Comparison of ENCODE assay signal across 8 cellular contexts in genomic region chr1:151059342-151060240, GRCh38. TPM values are rescaled to one million over a fixed set of nuclear protein-coding genes. Genes with fewer than 3 reads are reported as not detected.
DNase-seq lines count a peak whose midpoint lies in the region; ATAC-seq and TF ChIP-seq lines count a peak whose summit lies in the region.

CDC42SE1 (minus strand) TSS chr1:151059622; CDS start chr1:151055730, 3,892 bp downstream.

- ATAC-seq in GM18873 (IDR thresholded peaks at IDR 0.05; ENCODE audit: low FRiP score, unreplicated experiment), result peak; percentile 59
- ATAC-seq in HG03139 (IDR thresholded peaks at IDR 0.05; ENCODE audit: unreplicated experiment), result peak; percentile 76

- peak; percentile 83 for TF ChIP-seq CTCF in chondrocyte (IDR thresholded peaks at IDR 0.05)

- H3K27me3 Mint-ChIP-seq in chondrocyte (ENCODE audit: low read depth), result no peaks in the 10 kb centered on the region

- DNase-seq in AG08396 (ENCODE audit: low spot score) (peak; percentile 90), NCI-H446 (lab: John Stamatoyannopoulos, UW) (peak; percentile 61 to 86), chondrocyte (ENCODE audit: low spot score) (no peak), kidney tubule cell (ENCODE audit: low spot score) (peak; percentile 86)
- DNase-seq in activated CD4-positive, CD25-positive, alpha-beta regulatory T cell treated with anti-CD3 and anti-CD28 coated beads, Interleukin-2, amount 50 U/mL, for 72 hours, result peak; percentile 85
- peak; percentile 68 to 79 for DNase-seq in stimulated activated CD4-positive, alpha-beta T cell treated with anti-CD3 and anti-CD28 coated beads, Interleukin-1b, Interleukin-23, amount 100 ng/mL, for 4 hours (ENCODE audit: low read depth in 2 of 2)

- peaks cover 12% of the 10 kb centered on the region for H3K36me3 Mint-ChIP-seq in chondrocyte (ENCODE audit: low read depth)

- peak within 1 kb of the TSS; percentile 96 for H3K4me3 Mint-ChIP-seq in chondrocyte (ENCODE audit: unreplicated experiment)

- peak within 1 kb of the TSS; percentile 96 for H3K27ac Mint-ChIP-seq in chondrocyte (ENCODE audit: unreplicated experiment)

- peaks cover 62% of the 10 kb centered on the region for H3K4me1 Mint-ChIP-seq in chondrocyte (ENCODE audit: low read depth)

- H3K9me3 Mint-ChIP-seq in chondrocyte (ENCODE audit: low read depth), result no peaks in the 10 kb centered on the region

RNA-seq across cellular contexts. Expression of gene CDC42SE1, which starts in this region (rescaled TPM):
- total RNA-seq in chondrocyte, result 60.1 to 76.7 TPM (median 76.6 TPM) in 3 replicates
